ENCODE assay signal across 5 cellular contexts in the genomic region with DNA sequence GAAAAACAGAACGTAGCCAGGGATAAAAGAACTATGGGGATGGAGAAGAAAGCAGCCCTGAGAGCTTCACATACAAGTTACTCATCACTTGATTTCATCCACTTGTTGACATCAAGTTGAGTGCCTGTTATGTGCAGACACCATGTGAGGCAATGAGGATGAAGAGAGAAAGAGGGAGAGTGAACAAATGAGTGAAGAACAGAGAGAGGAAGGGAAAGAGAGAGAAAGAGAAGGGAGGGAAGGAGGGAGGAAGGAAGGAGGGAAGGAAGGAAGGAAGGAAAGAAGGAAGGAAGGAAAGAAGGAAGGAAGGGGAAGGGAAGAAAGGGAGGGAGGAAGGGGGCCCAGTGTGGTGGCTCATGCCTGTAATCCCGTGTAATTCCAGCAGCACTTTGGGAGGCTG.
"Had no signal": no experiment of that assay in that cellular context is flagged by ENCODE, and none has a peak within 500 bp of the region (broad histone marks: within the 10 kb centered on the region; RNA-seq: fewer than 3 reads in every experiment).

No MANE protein-coding gene starts in this region.

- DNase-seq: H9, HCEC 1CT, HFFc6 had no signal

- ATAC-seq: GM23338 had no signal

- H3K4me3 ChIP-seq: GM23338 had no signal

- H3K4me3 Mint-ChIP-seq: GM23338, H9, HFFc6 had no signal

- H3K4me1 Mint-ChIP-seq: GM23338 had no signal

- H3K27ac Mint-ChIP-seq: GM23338, H9, HFFc6, IgD-negative memory B cell had no signal

- H3K36me3 Mint-ChIP-seq: IgD-negative memory B cell had no signal

- H3K9me3 Mint-ChIP-seq: GM23338, H9 had no signal
